ENCODE assay signal across 16 cellular contexts in the genomic region with DNA sequence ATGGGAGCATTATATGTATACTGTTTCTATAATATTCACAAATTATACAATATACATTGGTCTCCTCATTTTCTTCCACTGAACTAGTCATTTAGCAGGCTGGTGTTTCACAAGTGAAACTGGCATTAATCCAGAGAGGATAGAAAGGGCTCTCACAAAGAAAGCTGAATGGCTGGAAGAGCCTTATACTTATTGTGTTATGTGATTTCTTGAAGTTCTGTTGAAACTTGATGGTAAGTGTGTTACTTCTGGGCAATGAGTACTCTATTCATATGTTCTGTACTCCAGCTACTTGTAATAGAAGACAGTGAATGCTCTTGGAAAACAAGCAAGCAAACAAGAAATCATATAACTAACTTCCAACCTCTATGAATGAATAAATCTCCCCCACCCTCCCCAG. TPM values are rescaled to one million over a fixed set of nuclear protein-coding genes. Genes with fewer than 3 reads are reported as not detected.
DNase-seq lines count a peak whose midpoint lies in the region; ATAC-seq and TF ChIP-seq lines count a peak whose summit lies in the region.
"Had no signal": no experiment of that assay in that cellular context is flagged by ENCODE, and none has a peak within 500 bp of the region (broad histone marks: within the 10 kb centered on the region; RNA-seq: fewer than 3 reads in every experiment).

No MANE protein-coding gene starts in this region.

- H3K27me3 Mint-ChIP-seq in mesothelial cell of epicardium (ENCODE audit: low read depth), result no peaks in the 10 kb centered on the region
- H3K27me3 Mint-ChIP-seq: activated T-helper 17 cell treated with anti-CD3 and anti-CD28 coated beads, Interleukin-2, amount 50 U/mL, for 72 hours had no signal

- peak overlapping the region; percentile 10 for H3K27ac Mint-ChIP-seq in mesothelial cell of epicardium
- H3K27ac Mint-ChIP-seq: activated T-helper 17 cell treated with anti-CD3 and anti-CD28 coated beads, Interleukin-2, amount 50 U/mL, for 72 hours had no signal

- no peaks in the 10 kb centered on the region for H3K9me3 ChIP-seq in WERI-Rb-1 (ENCODE audit: severe bottlenecking)
- H3K9me3 ChIP-seq: right lobe of liver had no signal

- no peak overlapping the region for H3K4me3 ChIP-seq in epithelial cell of esophagus (ENCODE audit: low read length)
- no peak overlapping the region for H3K4me3 ChIP-seq in WERI-Rb-1 (ENCODE audit: low read depth, low read length)
- H3K4me3 ChIP-seq: BLaER1, right lobe of liver had no signal

- peaks cover 19% of the 10 kb centered on the region for H3K36me3 ChIP-seq in WERI-Rb-1

- H3K27ac ChIP-seq in WERI-Rb-1, result no peak overlapping the region
- H3K27ac ChIP-seq: BLaER1, right lobe of liver had no signal

- H3K4me1 Mint-ChIP-seq in mesothelial cell of epicardium, result peaks cover 12% of the 10 kb centered on the region

- ATAC-seq in HG02981 (IDR thresholded peaks at IDR 0.05; ENCODE audit: unreplicated experiment), result no peak
- ATAC-seq: activated T-helper 17 cell treated with anti-CD3 and anti-CD28 coated beads, Interleukin-2, amount 50 U/mL, for 72 hours; right lobe of liver; SK-N-SH treated with all-trans-retinoic acid at 6 μM for 48 hours had no signal

- DNase-seq in AG08395 (ENCODE audit: low spot score) (peak; percentile 21), HPDE6-E6E7 (ENCODE audit: extremely low spot score) (peak; percentile 8), epithelial cell of esophagus (ENCODE audit: low read depth) (peak; percentile 78), mesothelial cell of epicardium (ENCODE audit: low spot score in 2 of 2, unreplicated experiment in 2 of 2) (no peak), NCI-H524 treated with DMSO at 0.1 percent for 48 hours (lab: John Stamatoyannopoulos, UW) (no peak), WERI-Rb-1 (no peak)
- no peak for DNase-seq in stimulated activated CD4-positive, alpha-beta T cell treated with anti-CD3 and anti-CD28 coated beads, Interleukin-1b, Interleukin-23, amount 100 ng/mL, for 48 hours
- DNase-seq: activated CD4-positive, alpha-beta T cell treated with anti-CD3 and anti-CD28 coated beads for 1 hour; central memory CD4-positive, alpha-beta T cell; NCI-H1417; NCI-H82; right lobe of liver had no signal

- no peaks in the 10 kb centered on the region for H3K9me3 Mint-ChIP-seq in mesothelial cell of epicardium
- H3K9me3 Mint-ChIP-seq: activated T-helper 17 cell treated with anti-CD3 and anti-CD28 coated beads, Interleukin-2, amount 50 U/mL, for 72 hours had no signal

- TF ChIP-seq CTCF in epithelial cell of esophagus (IDR thresholded peaks at IDR 0.05; ENCODE audit: insufficient read depth, low read depth, low read length, missing control alignments), result no peak
- no peak for TF ChIP-seq CTCF in mesothelial cell of epicardium (IDR thresholded peaks at IDR 0.05; ENCODE audit: unreplicated experiment)
- TF ChIP-seq CTCF in WERI-Rb-1 (IDR thresholded peaks at IDR 0.05; ENCODE audit: low read depth, low read length), result no peak

- no peak overlapping the region for H3K4me3 Mint-ChIP-seq in mesothelial cell of epicardium
- H3K4me3 Mint-ChIP-seq: activated T-helper 17 cell treated with anti-CD3 and anti-CD28 coated beads, Interleukin-2, amount 50 U/mL, for 72 hours had no signal

- no peaks in the 10 kb centered on the region for H3K27me3 ChIP-seq in WERI-Rb-1 (ENCODE audit: insufficient read depth, low read depth, severe bottlenecking)
- H3K27me3 ChIP-seq: BLaER1, right lobe of liver had no signal

- H3K36me3 Mint-ChIP-seq in mesothelial cell of epicardium, result peaks cover 9% of the 10 kb centered on the region

RNA-seq across cellular contexts. Expression of gene STX12, which starts 14.9 kb away (rescaled TPM):
- total RNA-seq in mesothelial cell of epicardium, result 25.0 to 26.8 TPM (median 26.1 TPM) in 3 replicates

RNA-seq across cellular contexts. Expression of gene PPP1R8, which starts 42.7 kb away (rescaled TPM):
- 42.9 to 45.7 TPM (median 43.5 TPM) in 3 replicates for total RNA-seq in mesothelial cell of epicardium

Comparison
In these comparisons a context has a peak if more than half of its experiments do, and no peak if none do; other contexts are left out.
1. DNase-seq: peak in AG08395 (single experiment), HPDE6-E6E7 (single experiment) and epithelial cell of esophagus (single experiment); none in mesothelial cell of epicardium (0 of 2), NCI-H524 treated with DMSO at 0.1 percent for 48 hours (single experiment), WERI-Rb-1 (single experiment) and stimulated activated CD4-positive, alpha-beta T cell treated with anti-CD3 and anti-CD28 coated beads, Interleukin-1b, Interleukin-23, amount 100 ng/mL, for 48 hours (single experiment).